Comparison of ENCODE assay signal across 8 cellular contexts in the genomic region with DNA sequence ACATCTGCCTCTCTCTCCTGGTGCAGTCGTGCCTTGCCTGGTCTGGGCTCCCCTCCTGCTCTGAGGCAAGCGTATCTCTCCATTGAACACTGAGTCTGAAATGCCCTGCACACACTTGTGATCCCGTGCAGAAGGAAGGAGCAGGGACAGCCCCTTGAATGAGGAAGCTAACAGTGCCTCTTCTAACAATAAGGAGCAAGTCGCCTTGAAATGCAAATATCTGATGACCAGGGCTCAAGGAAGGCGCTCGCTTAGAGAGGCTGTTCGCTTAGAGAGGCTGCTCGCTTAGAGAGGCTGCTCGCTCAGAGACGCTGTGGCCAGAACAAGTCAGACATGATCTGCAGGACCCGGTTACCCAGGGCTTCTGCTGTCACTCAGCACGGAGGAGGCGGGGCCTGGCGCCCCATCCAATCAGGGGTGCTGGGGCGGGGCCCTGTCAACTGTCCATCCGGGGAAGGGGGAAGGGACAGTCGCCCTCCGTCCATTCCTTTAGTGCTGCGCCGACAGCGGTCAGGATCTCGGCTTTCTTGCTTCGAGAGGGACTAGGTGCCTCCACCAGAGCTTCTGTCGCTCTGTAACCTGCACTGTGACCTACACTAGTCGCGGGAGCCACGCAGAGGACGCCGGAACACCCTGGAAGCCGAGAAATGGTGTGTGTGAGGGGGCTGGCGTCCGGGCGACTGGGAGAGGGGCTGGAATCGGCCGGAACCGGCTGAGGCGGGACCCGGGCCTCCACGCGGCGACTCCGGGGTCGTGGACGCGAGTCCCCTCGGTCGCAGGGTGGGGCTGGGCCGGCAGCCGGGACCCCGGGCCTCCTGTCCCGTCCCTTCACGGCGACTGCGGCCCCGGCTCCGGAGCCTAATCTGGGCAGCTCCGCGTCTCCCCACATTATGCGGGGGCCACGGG. TPM values are rescaled to one million over a fixed set of nuclear protein-coding genes. Genes with fewer than 3 reads are reported as not detected.
DNase-seq lines count a peak whose midpoint lies in the region; ATAC-seq and TF ChIP-seq lines count a peak whose summit lies in the region.

A gene (plus strand): TSS at position 473 of the 906 bp plus-strand sequence. CDS start 175 bp downstream, at position 648.

- H3K27ac Mint-ChIP-seq in activated T-cell treated with anti-CD3 and anti-CD28 coated beads, Interleukin-2, amount 50 U/mL, for 24 hours = peak within 1 kb of the TSS; percentile 75

- peak within 1 kb of the TSS; percentile 89 to 91 (median 90) for H3K27ac ChIP-seq in esophagus muscularis mucosa (replicated peaks in 1 of 4)
- H3K27ac ChIP-seq in muscle layer of duodenum (ENCODE audit: low read length) = peak within 1 kb of the TSS; percentile 75

- H3K4me3 ChIP-seq in esophagus muscularis mucosa = peak within 1 kb of the TSS; percentile 64 to 89 (median 80)
- peak within 1 kb of the TSS; percentile 63 to 92 for H3K4me3 ChIP-seq in muscle layer of duodenum (ENCODE audit: low read depth in 1 of 2, low read length in 2 of 2)

- H3K36me3 ChIP-seq in esophagus muscularis mucosa = peaks cover 0 to 2% (median 0%) of the 10 kb centered on the region in 4 donors
- no peaks in the 10 kb centered on the region for H3K36me3 ChIP-seq in muscle layer of duodenum (ENCODE audit: control insufficient read depth in 1 of 2, insufficient read depth in 2 of 2, low read length in 2 of 2)

- peaks cover 25% of the 10 kb centered on the region for H3K4me1 Mint-ChIP-seq in activated T-cell treated with anti-CD3 and anti-CD28 coated beads, Interleukin-2, amount 50 U/mL, for 24 hours (ENCODE audit: low read depth)

- no peak for TF ChIP-seq EP300 in esophagus muscularis mucosa (IDR thresholded peaks at IDR 0.05)

- H3K9me3 ChIP-seq in esophagus muscularis mucosa (no peaks in the 10 kb centered on the region), muscle layer of duodenum (ENCODE audit: control insufficient read depth in 1 of 2, low read length in 2 of 2) (no peaks in the 10 kb centered on the region)

- H3K4me3 Mint-ChIP-seq in activated T-cell treated with anti-CD3 and anti-CD28 coated beads, Interleukin-2, amount 50 U/mL, for 24 hours = peak within 1 kb of the TSS; percentile 90

- peak; percentile 37 for TF ChIP-seq POLR2A in esophagus muscularis mucosa (IDR thresholded peaks at IDR 0.05; ENCODE audit: low read depth)

- DNase-seq in Caki2 (ENCODE audit: low read depth) (peak; percentile 96), HUDEP-2 (lab: John Stamatoyannopoulos, UW; ENCODE audit: unreplicated experiment in 76 of 76) (peak in 69 of 76 experiments; percentile 1 to 94 (median 77)), OCI-M1 (lab: John Stamatoyannopoulos, UW) (peak; percentile 100), esophagus muscularis mucosa (ENCODE audit: extremely low spot score) (peak; percentile 98)
- DNase-seq in activated T-cell treated with anti-CD3 and anti-CD28 coated beads, Interleukin-2, amount 50 U/mL, for 24 hours = peak; percentile 92
- DNase-seq in stimulated activated CD8-positive, alpha-beta memory T cell treated with anti-CD3 and anti-CD28 coated beads, Interleukin-7, amount 100 ng/mL, for 24 hours (ENCODE audit: low read depth) = peak; percentile 79

- H3K9me3 Mint-ChIP-seq in activated T-cell treated with anti-CD3 and anti-CD28 coated beads, Interleukin-2, amount 50 U/mL, for 24 hours = peaks cover 14% of the 10 kb centered on the region

- H3K27me3 Mint-ChIP-seq in activated T-cell treated with anti-CD3 and anti-CD28 coated beads, Interleukin-2, amount 50 U/mL, for 24 hours = no peaks in the 10 kb centered on the region

- H3K27me3 ChIP-seq in esophagus muscularis mucosa (no peaks in the 10 kb centered on the region), muscle layer of duodenum (ENCODE audit: low read depth, low read length) (no peaks in the 10 kb centered on the region)

- peak in 1 of 3 experiments; percentile 7 for TF ChIP-seq CTCF in esophagus muscularis mucosa (IDR thresholded peaks at IDR 0.05)

- intact Hi-C loops in esophagus muscularis mucosa (cut with DNase I) = loop anchor here (2.0 kb wide), 1 partner anchor 17 kb away; no protein-coding TSS in a partner anchor

- in situ Hi-C loops in Caki2 (cut with HindIII; ENCODE audit: low pct_unique_long_range_greater_than_20kb, low sequenced_read_pairs) = no loop called here

- peak; percentile 93 for ATAC-seq in GM21367 (IDR thresholded peaks at IDR 0.05; ENCODE audit: unreplicated experiment)

- peaks cover 42% of the 10 kb centered on the region for H3K36me3 Mint-ChIP-seq in activated T-cell treated with anti-CD3 and anti-CD28 coated beads, Interleukin-2, amount 50 U/mL, for 24 hours (ENCODE audit: low read depth)

- 0% methylated on average over 23 of the region's 60 CpGs for WGBS in esophagus muscularis mucosa

- peaks cover 11 to 29% (median 20%) of the 10 kb centered on the region in 4 donors for H3K4me1 ChIP-seq in esophagus muscularis mucosa
- peaks cover 0 to 7% of the 10 kb centered on the region in 2 donors for H3K4me1 ChIP-seq in muscle layer of duodenum (ENCODE audit: control insufficient read depth in 1 of 2, insufficient read depth in 2 of 2, low read length in 2 of 2)

RNA-seq across cellular contexts. Expression of the gene that starts here (rescaled TPM):
- 3.2 and 5.7 TPM in 2 replicates for total RNA-seq in Caki2 (2014; rRNA removed; shearing (Covaris generic); ENCODE audit: low replicate concordance)
- 1 to 10 TPM; 5.5 to 6.9 (median 6.3) TPM for total RNA-seq in esophagus muscularis mucosa

Comparison
In these comparisons a context has a peak if more than half of its experiments do, and no peak if none do; other contexts are left out.
1. Peak in every context shown above with its lines: DNase-seq, ATAC-seq, H3K4me3 ChIP-seq and H3K27ac ChIP-seq.